Comparison of ENCODE assay signal across 18 cellular contexts in the genomic region with DNA sequence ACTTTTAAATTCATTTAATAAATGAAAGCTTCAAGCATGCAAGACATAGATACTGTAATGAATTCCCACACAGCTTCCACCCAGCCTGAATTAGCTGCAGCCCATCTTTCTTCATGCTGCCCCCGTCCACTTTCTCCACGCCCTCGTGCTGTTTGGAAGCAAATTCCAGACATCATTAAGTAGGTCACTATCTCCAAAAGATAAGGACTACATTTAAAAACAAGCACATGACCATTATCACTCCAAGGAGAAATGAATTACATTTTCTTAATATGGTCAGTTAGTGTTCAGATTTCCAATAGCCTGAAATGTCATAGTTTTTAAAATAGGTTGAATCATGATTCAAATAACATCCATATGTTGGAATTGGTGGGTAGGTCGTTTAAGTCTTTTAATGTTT. TPM values are rescaled to one million over a fixed set of nuclear protein-coding genes. Genes with fewer than 3 reads are reported as not detected.
A peak's percentile ranks its signal among the peaks of the same experiment; 100 is the strongest.
DNase-seq lines count a peak whose midpoint lies in the region; ATAC-seq, FAIRE-seq and TF ChIP-seq lines count a peak whose summit lies in the region.
"Had no signal": no experiment of that assay in that cellular context is flagged by ENCODE, and none has a peak within 500 bp of the region (broad histone marks: within the 10 kb centered on the region; RNA-seq: fewer than 3 reads in every experiment).

No MANE protein-coding gene starts in this region.

- H3K36me3 Mint-ChIP-seq in WTC11: no peaks in the 10 kb centered on the region
- peaks cover 1% of the 10 kb centered on the region for H3K36me3 Mint-ChIP-seq in activated CD8-positive, alpha-beta T cell treated with anti-CD3 and anti-CD28 coated beads for 36 hours (ENCODE audit: low read depth)

- POLR2A ChIA-PET in HCT116 (lab: Charles Lee): no interaction called here
- POLR2A ChIA-PET in WTC11 (lab: Charles Lee): interaction anchor here (0.5 kb wide), 1 partner anchor 79 kb away, joined by 3 read pairs; no protein-coding TSS in a partner anchor
- POLR2A ChIA-PET in activated CD8-positive, alpha-beta T cell treated with anti-CD3 and anti-CD28 coated beads for 36 hours (lab: Charles Lee): interaction anchor here (0.7 kb wide), 1 partner anchor 68 kb away, joined by 3 read pairs; no protein-coding TSS in a partner anchor

- H3K4me1 ChIP-seq in HCT116 (ENCODE audit: control insufficient read depth in 1 of 2, insufficient read depth in 2 of 2, low read length in 2 of 2) (peaks cover 41 to 51% of the 10 kb centered on the region in 2 experiments), left ventricle myocardium inferior (peaks cover 72% of the 10 kb centered on the region), pancreas (peaks cover 17 to 49% (median 22%) of the 10 kb centered on the region in 3 donors)

- H3K9me2 ChIP-seq in HCT116 (ENCODE audit: insufficient read depth): no peaks in the 10 kb centered on the region

- no peak for ATAC-seq in HCT116
- ATAC-seq in WTC11: no peak
- no peak for ATAC-seq in pancreas
- ATAC-seq in activated CD8-positive, alpha-beta T cell treated with anti-CD3 and anti-CD28 coated beads for 36 hours: no peak

- CTCF ChIA-PET in HCT116 (lab: Charles Lee) (no interaction called here), WTC11 (lab: Charles Lee) (interaction anchor here (1.2 to 2.3 kb wide), 3 partner anchors 20 to 117 kb away, joined by 5 to 6 read pairs (median 5); no protein-coding TSS in a partner anchor)
- CTCF ChIA-PET in activated CD8-positive, alpha-beta T cell treated with anti-CD3 and anti-CD28 coated beads for 36 hours (lab: Charles Lee): interaction anchor here (1.1 to 3.9 kb wide), 6 partner anchors 11 to 109 kb away, joined by 3 to 16 read pairs (median 6); no protein-coding TSS in a partner anchor

- H3K4me2 ChIP-seq in HCT116 (ENCODE audit: low read length): peak overlapping the region; percentile 34; the same call in 1 of the 2 replicates

- RAD21 ChIA-PET in HCT116 (lab: Charles Lee; ENCODE audit: low non-redundant PET in 1 of 2, low total read pairs in 2 of 2, uncharacterized antibody in 2 of 2, unreplicated experiment in 2 of 2): no interaction called here

- H3K27ac ChIP-seq in HCT116 (ENCODE audit: low read depth, low read length) (no peak overlapping the region), left ventricle myocardium inferior (replicated peaks) (peak overlapping the region; percentile 65), pancreas (peak overlapping the region in 3 of 4 donors; percentile 50 to 87 (median 65))
- H3K27ac ChIP-seq: C4-2B, ovary, thoracic aorta had no signal

- peaks cover 48% of the 10 kb centered on the region for H3K4me1 Mint-ChIP-seq in WTC11
- peaks cover 53% of the 10 kb centered on the region for H3K4me1 Mint-ChIP-seq in activated CD8-positive, alpha-beta T cell treated with anti-CD3 and anti-CD28 coated beads for 36 hours (ENCODE audit: low read depth)

- H3K27me3 Mint-ChIP-seq in WTC11 (ENCODE audit: low read depth): no peaks in the 10 kb centered on the region
- peaks cover 2% of the 10 kb centered on the region for H3K27me3 Mint-ChIP-seq in activated CD8-positive, alpha-beta T cell treated with anti-CD3 and anti-CD28 coated beads for 36 hours

- DNase-seq in HCT116 (ENCODE audit: low read depth, low spot score): no peak
- DNase-seq in WTC11 (ENCODE audit: low spot score): no peak
- DNase-seq in left ventricle myocardium inferior: no peak
- no peak for DNase-seq in pancreas
- no peak for DNase-seq in NCI-H526 (lab: John Stamatoyannopoulos, UW)
- DNase-seq in OCI-M2 (lab: John Stamatoyannopoulos, UW; ENCODE audit: unreplicated experiment): no peak
- DNase-seq in activated CD8-positive, alpha-beta T cell treated with anti-CD3 and anti-CD28 coated beads for 36 hours: no peak
- no peak for DNase-seq in superior temporal gyrus (ENCODE audit: extremely low spot score)
- DNase-seq: activated CD4-positive, alpha-beta T cell treated with anti-CD3 and anti-CD28 coated beads, Interleukin-2, amount 10 ng/mL, durations not matched to agents 24 days and 14 days; amygdala; NCI-H2029; NCI-H524; ovary; T1000 had no signal

- H3K27me3 ChIP-seq in HCT116 (ENCODE audit: insufficient read depth, low read length) (no peaks in the 10 kb centered on the region), left ventricle myocardium inferior (ENCODE audit: low read depth) (no peaks in the 10 kb centered on the region), pancreas (no peaks in the 10 kb centered on the region)
- H3K27me3 ChIP-seq: ovary had no signal

- H3K4me3 Mint-ChIP-seq in WTC11: no peak overlapping the region
- H3K4me3 Mint-ChIP-seq in activated CD8-positive, alpha-beta T cell treated with anti-CD3 and anti-CD28 coated beads for 36 hours: no peak overlapping the region
- H3K4me3 Mint-ChIP-seq: activated CD4-positive, alpha-beta T cell treated with anti-CD3 and anti-CD28 coated beads, Interleukin-2, amount 10 ng/mL, durations not matched to agents 24 days and 14 days; memory B cell had no signal

- intact Hi-C loops in HCT116 (cut with micrococcal nuclease) (no loop called here), left ventricle myocardium inferior (cut with micrococcal nuclease) (no loop called here), pancreas (cut with DNase I) (no loop called here)
- intact Hi-C loops in activated CD8-positive, alpha-beta T cell treated with anti-CD3 and anti-CD28 coated beads for 36 hours (cut with micrococcal nuclease): no loop called here

- H2AFZ ChIP-seq in HCT116 (ENCODE audit: low read depth, low read length, poor library complexity, severe bottlenecking): no peak overlapping the region

- H3K36me3 ChIP-seq in HCT116 (ENCODE audit: control insufficient read depth in 1 of 2, insufficient read depth in 2 of 2, low read length in 2 of 2): no peaks in the 10 kb centered on the region
- H3K36me3 ChIP-seq in left ventricle myocardium inferior: no peaks in the 10 kb centered on the region
- H3K36me3 ChIP-seq in pancreas: no peaks in the 10 kb centered on the region
- H3K36me3 ChIP-seq: ovary, thoracic aorta had no signal

- H3K79me2 ChIP-seq in HCT116 (ENCODE audit: insufficient read depth, low read length): peaks cover 39% of the 10 kb centered on the region; the same call in 1 of the 2 replicates

- WGBS in pancreas, 2 donors: 42 to 44% methylated on average over 4 of the region's 4 CpGs

- no peak for TF ChIP-seq POLR2A in HCT116 (IDR thresholded peaks at IDR 0.05; ENCODE audit: borderline replicate concordance, extremely low read depth, insufficient read depth, insufficient read length)

- FAIRE-seq in pancreas (lab: Jason Lieb, UNC): no peak

- no peaks in the 10 kb centered on the region for H3K9me3 Mint-ChIP-seq in WTC11
- no peaks in the 10 kb centered on the region for H3K9me3 Mint-ChIP-seq in activated CD8-positive, alpha-beta T cell treated with anti-CD3 and anti-CD28 coated beads for 36 hours
- H3K9me3 Mint-ChIP-seq: activated CD4-positive, alpha-beta T cell treated with anti-CD3 and anti-CD28 coated beads, Interleukin-2, amount 10 ng/mL, durations not matched to agents 24 days and 14 days; HFFc6; memory B cell had no signal

- no peak for TF ChIP-seq RAD21 in HCT116 (IDR thresholded peaks at IDR 0.05; ENCODE audit: low read depth)

- H3K9me3 ChIP-seq in HCT116 (ENCODE audit: control insufficient read depth in 1 of 2, insufficient read depth in 1 of 2, low read depth in 1 of 2, low read length in 2 of 2): no peaks in the 10 kb centered on the region
- no peaks in the 10 kb centered on the region for H3K9me3 ChIP-seq in left ventricle myocardium inferior (replicated peaks)
- no peaks in the 10 kb centered on the region for H3K9me3 ChIP-seq in pancreas
- H3K9me3 ChIP-seq: ovary, thoracic aorta had no signal

- no peak overlapping the region for H3K4me3 ChIP-seq in HCT116 (replicated peaks in 1 of 2; ENCODE audit: low read depth in 1 of 2, low read length in 2 of 2)
- no peak overlapping the region for H3K4me3 ChIP-seq in left ventricle myocardium inferior
- H3K4me3 ChIP-seq in pancreas: no peak overlapping the region
- H3K4me3 ChIP-seq: ovary, thoracic aorta had no signal

- peak overlapping the region; percentile 9; the same call in 1 of the 2 replicates for H3K27ac Mint-ChIP-seq in WTC11
- no peak overlapping the region for H3K27ac Mint-ChIP-seq in activated CD8-positive, alpha-beta T cell treated with anti-CD3 and anti-CD28 coated beads for 36 hours
- H3K27ac Mint-ChIP-seq: activated CD4-positive, alpha-beta T cell treated with anti-CD3 and anti-CD28 coated beads, Interleukin-2, amount 10 ng/mL, durations not matched to agents 24 days and 14 days; HFFc6; memory B cell had no signal

- TF ChIP-seq CTCF in HCT116 (IDR thresholded peaks at IDR 0.05 in 2 of 3, conservative IDR thresholded peaks at IDR 0.05 in 1 of 3; ENCODE audit: borderline replicate concordance in 1 of 3, insufficient read depth in 1 of 3, low read depth in 2 of 3, low read length in 2 of 3) (no peak), WTC11 (IDR thresholded peaks at IDR 0.05) (no peak), left ventricle myocardium inferior (IDR thresholded peaks at IDR 0.05; ENCODE audit: borderline replicate concordance) (no peak), pancreas (IDR thresholded peaks at IDR 0.05) (no peak)
- no peak for TF ChIP-seq CTCF in activated CD8-positive, alpha-beta T cell treated with anti-CD3 and anti-CD28 coated beads for 36 hours (IDR thresholded peaks at IDR 0.05)

- H4K20me1 ChIP-seq in HCT116 (ENCODE audit: insufficient read depth): peaks cover 27% of the 10 kb centered on the region; the same call in 1 of the 2 replicates

- H3K9ac ChIP-seq in HCT116 (ENCODE audit: low read length): no peak overlapping the region

- no TSS peak for BruUV-seq in HCT116 (replicated peaks; lab: Mats Ljungman, UMichigan)

TF ChIP-seq in HCT116, 20 proteins besides CTCF, POLR2A, EP300 and RAD21:
- TF ChIP-seq ZNF274 (IDR thresholded peaks at IDR 0.05; ENCODE audit: low read depth, low read length): no peak

TF ChIP-seq in WTC11, 78 proteins besides CTCF, POLR2A, EP300 and RAD21 (continues in another document):
- TF ChIP-seq, protein P1, sequence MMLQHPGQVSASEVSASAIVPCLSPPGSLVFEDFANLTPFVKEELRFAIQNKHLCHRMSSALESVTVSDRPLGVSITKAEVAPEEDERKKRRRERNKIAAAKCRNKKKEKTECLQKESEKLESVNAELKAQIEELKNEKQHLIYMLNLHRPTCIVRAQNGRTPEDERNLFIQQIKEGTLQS (CRISPR knock-in tag; conservative IDR thresholded peaks at IDR 0.05): no peak
- TF ChIP-seq ELF4 (CRISPR knock-in tag; IDR thresholded peaks at IDR 0.05; ENCODE audit: low read depth) (no peak), EMX1 (CRISPR knock-in tag; IDR thresholded peaks at IDR 0.05) (no peak), TP53 (CRISPR knock-in tag; IDR thresholded peaks at IDR 0.05) (no peak), NR3C1 (CRISPR knock-in tag; conservative IDR thresholded peaks at IDR 0.05; ENCODE audit: low read depth) (no peak)

RNA-seq across cellular contexts. Expression of a gene that starts 24.3 kb away (rescaled TPM):
- total RNA-seq in HCT116 (2021; ENCODE audit: unreplicated experiment): 17.8 TPM
- 6.3 and 6.5 TPM in 2 replicates for polyA plus RNA-seq in HCT116 (2012)
- 23.0 to 25.5 TPM (median 24.3 TPM) in 3 replicates for total RNA-seq in WTC11 (2021)
- 26.9 TPM for total RNA-seq in left ventricle myocardium inferior
- 10 to 100 TPM; 15.2 to 20.0 (median 17.4) TPM for total RNA-seq in pancreas
- polyA plus RNA-seq in pancreas: 1 to 10 TPM; 5.9 to 7.7 TPM
- 10 to 100 TPM in 1 of 2 experiments, 1 to 10 TPM in 1; 9.4 to 11.5 TPM for total RNA-seq in activated CD8-positive, alpha-beta T cell treated with anti-CD3 and anti-CD28 coated beads for 36 hours
